Comparison of ENCODE assay signal across 8 cellular contexts in the genomic region with DNA sequence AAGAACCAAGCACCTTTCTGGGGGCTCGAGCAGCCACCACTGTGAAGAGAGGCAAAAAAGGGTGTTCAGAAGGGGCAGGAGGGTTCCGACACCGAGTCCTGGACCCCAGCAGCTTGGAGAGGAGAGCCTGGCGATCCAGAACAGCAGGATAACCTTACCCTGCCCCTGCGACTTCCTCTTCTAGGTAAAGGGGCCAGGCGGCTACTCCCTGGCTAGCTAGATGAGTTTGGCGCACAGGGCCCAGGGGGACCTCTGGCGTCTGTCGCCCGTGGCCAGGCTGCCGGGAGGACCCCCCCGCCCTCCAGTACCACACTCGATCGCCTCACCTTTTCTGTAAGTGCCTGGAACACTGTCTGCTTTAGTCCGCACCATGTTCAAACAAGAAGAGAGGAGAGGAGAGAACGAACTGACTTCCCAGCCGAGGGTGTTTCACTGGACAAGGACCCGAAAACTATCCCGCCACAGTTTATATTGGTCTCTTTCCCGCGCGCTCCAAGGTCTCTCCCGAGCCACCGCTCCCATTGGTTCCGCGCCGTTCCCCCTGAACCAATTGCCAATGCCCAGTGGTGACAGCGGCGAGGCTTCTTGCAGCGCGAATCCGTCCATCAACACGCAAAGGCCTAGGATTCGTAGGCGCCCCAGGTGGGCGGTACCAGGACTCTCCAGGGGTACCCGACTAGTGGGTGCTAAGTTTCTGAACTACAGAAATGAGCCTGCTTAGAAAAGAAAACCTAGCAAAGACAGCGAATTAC. TPM values are rescaled to one million over a fixed set of nuclear protein-coding genes. Genes with fewer than 3 reads are reported as not detected.
A peak's percentile ranks its signal among the peaks of the same experiment; 100 is the strongest.
DNase-seq lines count a peak whose midpoint lies in the region; ATAC-seq and TF ChIP-seq lines count a peak whose summit lies in the region.

A gene with protein sequence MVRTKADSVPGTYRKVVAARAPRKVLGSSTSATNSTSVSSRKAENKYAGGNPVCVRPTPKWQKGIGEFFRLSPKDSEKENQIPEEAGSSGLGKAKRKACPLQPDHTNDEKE (minus strand): TSS at position 442 of the 752 bp plus-strand sequence. CDS start 70 bp downstream, at position 372.

- H3K36me3 Mint-ChIP-seq in activated T-helper 17 cell treated with anti-CD3 and anti-CD28 coated beads, Interleukin-2, amount 50 U/mL, for 72 hours (ENCODE audit: low read depth), result peaks cover 33% of the 10 kb centered on the region
- no peaks in the 10 kb centered on the region for H3K36me3 Mint-ChIP-seq in natural killer cell

- H3K9me3 Mint-ChIP-seq in activated T-helper 17 cell treated with anti-CD3 and anti-CD28 coated beads, Interleukin-2, amount 50 U/mL, for 72 hours, result no peaks in the 10 kb centered on the region
- H3K9me3 Mint-ChIP-seq in natural killer cell, result no peaks in the 10 kb centered on the region

- TF ChIP-seq CTCF in Loucy (conservative IDR thresholded peaks at IDR 0.05; ENCODE audit: low read length), result peak; percentile 18; the same call in 1 of the 2 replicates
- peak; percentile 30 for TF ChIP-seq CTCF in RWPE2 (IDR thresholded peaks at IDR 0.05; ENCODE audit: poor library complexity, severe bottlenecking)
- no peak for TF ChIP-seq CTCF in natural killer cell (IDR thresholded peaks at IDR 0.05)

- H3K9me3 ChIP-seq in ES-I3 (ENCODE audit: control insufficient read depth, insufficient read depth, low read length), result no peaks in the 10 kb centered on the region
- no peaks in the 10 kb centered on the region for H3K9me3 ChIP-seq in Loucy (ENCODE audit: insufficient read depth, low read depth, low read length)
- no peaks in the 10 kb centered on the region for H3K9me3 ChIP-seq in RWPE2 (ENCODE audit: severe bottlenecking)

- no peaks in the 10 kb centered on the region for H3K9me2 ChIP-seq in Loucy (replicated peaks; ENCODE audit: low read depth, low read length)

- H3K27ac Mint-ChIP-seq in activated T-helper 17 cell treated with anti-CD3 and anti-CD28 coated beads, Interleukin-2, amount 50 U/mL, for 72 hours, result peak within 1 kb of the TSS; percentile 74
- peak within 1 kb of the TSS; percentile 76 to 89 for H3K27ac Mint-ChIP-seq in natural killer cell

- H3K4me3 Mint-ChIP-seq in activated T-helper 17 cell treated with anti-CD3 and anti-CD28 coated beads, Interleukin-2, amount 50 U/mL, for 72 hours, result peak within 1 kb of the TSS; percentile 85
- H3K4me3 Mint-ChIP-seq in natural killer cell, result peak within 1 kb of the TSS; percentile 98

- H3K4me1 ChIP-seq in ES-I3 (ENCODE audit: insufficient read depth, low read length), result no peaks in the 10 kb centered on the region
- H3K4me1 ChIP-seq in Loucy (ENCODE audit: insufficient read depth, low read length, poor library complexity, severe bottlenecking), result peaks cover 25% of the 10 kb centered on the region
- peaks cover 19% of the 10 kb centered on the region for H3K4me1 ChIP-seq in RWPE2 (ENCODE audit: insufficient read depth, poor library complexity, severe bottlenecking)

- peaks cover 3% of the 10 kb centered on the region; the same call in 1 of the 2 replicates for H3K36me3 ChIP-seq in ES-I3 (ENCODE audit: insufficient read depth, low read length)
- H3K36me3 ChIP-seq in H7 (replicated peaks; ENCODE audit: control insufficient read depth, insufficient read depth, low read length), result no peaks in the 10 kb centered on the region; the same call in 1 of the 2 replicates
- peaks cover 6% of the 10 kb centered on the region; the same call in 1 of the 2 replicates for H3K36me3 ChIP-seq in Loucy (ENCODE audit: insufficient read depth, low read length)
- peaks cover 33% of the 10 kb centered on the region for H3K36me3 ChIP-seq in RWPE2 (ENCODE audit: low read depth)

- H3K27me3 ChIP-seq in H7 (ENCODE audit: control insufficient read depth, insufficient read depth, low read length), result peaks cover 6% of the 10 kb centered on the region
- H3K27me3 ChIP-seq in Loucy (ENCODE audit: insufficient read depth, low read length, poor library complexity, severe bottlenecking), result no peaks in the 10 kb centered on the region
- no peaks in the 10 kb centered on the region for H3K27me3 ChIP-seq in RWPE2 (ENCODE audit: insufficient read depth, poor library complexity, severe bottlenecking)

- ATAC-seq in RWPE2 (ENCODE audit: low read depth), result peak; percentile 99
- ATAC-seq in activated T-helper 17 cell treated with anti-CD3 and anti-CD28 coated beads, Interleukin-2, amount 50 U/mL, for 72 hours (replicated peaks), result peak; percentile 100
- ATAC-seq in natural killer cell, result peak; percentile 99 to 100 (median 100)

- DNase-seq in H7 (peak; percentile 93), RWPE2 (ENCODE audit: low spot score) (peak; percentile 100), fibroblast of peridontal ligament (ENCODE audit: extremely low read depth) (peak; percentile 93), natural killer cell (peak; percentile 85)
- peak; percentile 79 to 91 (median 84) for DNase-seq in stimulated activated naive CD4-positive, alpha-beta T cell (lab: John Stamatoyannopoulos, UW)

- no peaks in the 10 kb centered on the region for H3K27me3 Mint-ChIP-seq in activated T-helper 17 cell treated with anti-CD3 and anti-CD28 coated beads, Interleukin-2, amount 50 U/mL, for 72 hours
- no peaks in the 10 kb centered on the region for H3K27me3 Mint-ChIP-seq in natural killer cell (ENCODE audit: low read depth in 2 of 2)

- peak within 1 kb of the TSS; percentile 76 for H3K4me2 ChIP-seq in Loucy (ENCODE audit: low read depth, low read length, poor library complexity, severe bottlenecking)

- H3K9ac ChIP-seq in ES-I3 (ENCODE audit: low read depth, low read length), result peak within 1 kb of the TSS; percentile 85
- peak within 1 kb of the TSS; percentile 92 for H3K9ac ChIP-seq in Loucy (ENCODE audit: low read depth, low read length, poor library complexity, severe bottlenecking)

- peak within 1 kb of the TSS; percentile 95 for H2AFZ ChIP-seq in Loucy (ENCODE audit: low read length)

- peaks cover 49% of the 10 kb centered on the region for H3K79me2 ChIP-seq in Loucy (ENCODE audit: insufficient read depth, low read length)

- intact Hi-C loops in natural killer cell (cut with micrococcal nuclease), result loop anchor here (10.0 kb wide), 1 partner anchor 84 kb away; a partner anchor contains a TSS

- peak within 1 kb of the TSS; percentile 48 for H3K27ac ChIP-seq in RWPE2 (ENCODE audit: poor library complexity, severe bottlenecking)

- peaks cover 18% of the 10 kb centered on the region for H4K20me1 ChIP-seq in Loucy (ENCODE audit: insufficient read depth, low read length, poor library complexity, severe bottlenecking)

- H3K4me3 ChIP-seq in H7 (ENCODE audit: insufficient read depth, low read depth, low read length), result peak within 1 kb of the TSS; percentile 53
- peak within 1 kb of the TSS; percentile 82 for H3K4me3 ChIP-seq in Loucy (ENCODE audit: low read length, poor library complexity, severe bottlenecking)
- H3K4me3 ChIP-seq in RWPE2 (ENCODE audit: severe bottlenecking), result peak within 1 kb of the TSS; percentile 52

- H3F3A ChIP-seq in Loucy (ENCODE audit: low read depth), result no peaks in the 10 kb centered on the region

- H3K4me1 Mint-ChIP-seq in activated T-helper 17 cell treated with anti-CD3 and anti-CD28 coated beads, Interleukin-2, amount 50 U/mL, for 72 hours, result no peaks in the 10 kb centered on the region
- H3K4me1 Mint-ChIP-seq in natural killer cell, result peaks cover 13 to 15% of the 10 kb centered on the region in 2 donors

RNA-seq across cellular contexts. Expression of the gene that starts here (rescaled TPM):
- 46.4 and 46.5 TPM in 2 replicates for total RNA-seq in H7 (2014; rRNA removed; shearing (Covaris generic))
- 100 to 1,000 TPM in 1 of 2 donors, 10 to 100 TPM in 1; 61.5 to 101 TPM for total RNA-seq in activated T-helper 17 cell treated with anti-CD3 and anti-CD28 coated beads, Interleukin-2, amount 50 U/mL, for 72 hours
- 1 to 10 TPM; 1.4 to 2.2 (median 1.9) TPM for total RNA-seq in natural killer cell

Comparison
In these comparisons a context has a peak if more than half of its experiments do, and no peak if none do; other contexts are left out.
1. Peak in every context shown above with its lines: DNase-seq, ATAC-seq, H3K4me3 ChIP-seq and H3K27ac ChIP-seq.
2. RNA of the gene that starts here (total RNA-seq): 61.5 to 101 TPM in activated T-helper 17 cell treated with anti-CD3 and anti-CD28 coated beads, Interleukin-2, amount 50 U/mL, for 72 hours and 46.4 to 46.5 TPM in H7; 1.4 to 2.2 TPM in natural killer cell; every median in the first group is over 10 times any median in the second.